ENCODE assay signal across 8 cellular contexts in the genomic region with DNA sequence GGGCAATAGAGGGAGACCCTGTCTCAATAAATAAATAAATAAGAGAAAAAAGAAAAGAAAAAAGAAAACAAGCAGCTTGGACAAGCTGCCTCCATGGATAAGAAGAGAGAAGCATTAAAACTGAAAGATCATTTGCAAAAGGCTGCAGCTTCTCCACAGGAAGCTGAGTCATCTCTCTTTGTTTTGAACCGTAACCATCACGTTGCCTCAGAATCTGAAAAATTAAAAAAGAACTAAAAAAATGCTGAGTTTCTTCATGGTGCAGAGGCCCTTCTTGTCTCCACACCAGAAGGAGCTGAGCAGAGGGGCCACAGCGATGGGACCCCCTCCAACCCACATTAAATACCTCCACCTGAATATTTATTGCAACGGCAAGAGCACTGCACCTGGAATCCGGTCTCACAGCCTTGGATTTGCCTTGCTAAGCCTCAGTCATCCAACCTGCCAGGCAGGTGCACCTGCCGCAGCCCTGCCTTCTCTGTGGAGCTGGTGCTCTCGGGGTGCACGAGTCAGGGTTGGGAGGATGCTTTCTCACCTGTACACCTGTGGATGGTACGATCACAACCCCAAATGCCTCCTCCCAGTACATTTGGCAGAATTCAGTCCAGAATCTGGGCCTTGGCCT. TPM values are rescaled to one million over a fixed set of nuclear protein-coding genes. Genes with fewer than 3 reads are reported as not detected.
DNase-seq lines count a peak whose midpoint lies in the region; ATAC-seq and TF ChIP-seq lines count a peak whose summit lies in the region.

No MANE protein-coding gene starts in this region.

- peak overlapping the region; percentile 64 for H3K4me3 Mint-ChIP-seq in natural killer cell

- DNase-seq in NCI-H1105 treated with DMSO at 0.1 percent for 48 hours (lab: John Stamatoyannopoulos, UW) = peak; percentile 26
- DNase-seq in NCI-H1105 (lab: John Stamatoyannopoulos, UW) = no peak
- DNase-seq in NCI-H2196 treated with DMSO at 0.1 percent for 48 hours (lab: John Stamatoyannopoulos, UW; ENCODE audit: unreplicated experiment) = peak; percentile 23
- DNase-seq in amniotic stem cell (lab: John Stamatoyannopoulos, UW) = peak; percentile 20
- no peak for DNase-seq in natural killer cell
- no peak for DNase-seq in cardiac septum (ENCODE audit: low spot score)

- ATAC-seq in GM21529 (IDR thresholded peaks at IDR 0.05; ENCODE audit: unreplicated experiment) (peak; percentile 74), natural killer cell (peak; percentile 71 to 82 (median 76)), GM21367 (IDR thresholded peaks at IDR 0.05; ENCODE audit: unreplicated experiment) (no peak)

- H3K36me3 Mint-ChIP-seq in natural killer cell = no peaks in the 10 kb centered on the region

- H3K27me3 Mint-ChIP-seq in natural killer cell (ENCODE audit: low read depth in 2 of 2) = peaks cover 56 to 81% of the 10 kb centered on the region in 2 donors

- no peaks in the 10 kb centered on the region for H3K9me3 Mint-ChIP-seq in natural killer cell

- TF ChIP-seq CTCF in natural killer cell (IDR thresholded peaks at IDR 0.05) = no peak

- H3K4me1 Mint-ChIP-seq in natural killer cell = peaks cover 45 to 72% of the 10 kb centered on the region in 2 donors

- peak overlapping the region in 1 of 2 donors; percentile 75 for H3K27ac Mint-ChIP-seq in natural killer cell

- intact Hi-C loops in natural killer cell (cut with micrococcal nuclease) (loop anchor here (1.0 kb wide), 1 partner anchor 17 kb away; no protein-coding TSS in a partner anchor), cardiac septum (cut with DNase I) (no loop called here)

RNA-seq across cellular contexts. Expression of gene TOX2, which starts 28.1 kb away (rescaled TPM):
- total RNA-seq in natural killer cell (1 to 10 TPM in 2 of 3 donors, under 1 TPM in 1; 0.93 to 1.8 (median 1.2) TPM), cardiac septum (1.4 TPM)

Comparison
In these comparisons a context has a peak if more than half of its experiments do, and no peak if none do; other contexts are left out.
1. DNase-seq: peak in NCI-H1105 treated with DMSO at 0.1 percent for 48 hours (single experiment), NCI-H2196 treated with DMSO at 0.1 percent for 48 hours (single experiment) and amniotic stem cell (single experiment); none in NCI-H1105 (single experiment), natural killer cell (single experiment) and cardiac septum (single experiment).